Comparison of ENCODE assay signal across 1 cellular context in genomic region chr6:41214559-41215238, GRCh38.
TF ChIP-seq lines count a peak whose summit lies in the region.

No MANE protein-coding gene starts in this region.

TF ChIP-seq in WTC11, 78 proteins besides CTCF, POLR2A, EP300 and RAD21:
- TF ChIP-seq MAX (CRISPR knock-in tag; IDR thresholded peaks at IDR 0.05), result no peak
- TF ChIP-seq ZSCAN18 (CRISPR knock-in tag; IDR thresholded peaks at IDR 0.05), result no peak
- TF ChIP-seq KAT7 (CRISPR knock-in tag; IDR thresholded peaks at IDR 0.05; ENCODE audit: borderline replicate concordance), result no peak
- TF ChIP-seq, protein P1, sequence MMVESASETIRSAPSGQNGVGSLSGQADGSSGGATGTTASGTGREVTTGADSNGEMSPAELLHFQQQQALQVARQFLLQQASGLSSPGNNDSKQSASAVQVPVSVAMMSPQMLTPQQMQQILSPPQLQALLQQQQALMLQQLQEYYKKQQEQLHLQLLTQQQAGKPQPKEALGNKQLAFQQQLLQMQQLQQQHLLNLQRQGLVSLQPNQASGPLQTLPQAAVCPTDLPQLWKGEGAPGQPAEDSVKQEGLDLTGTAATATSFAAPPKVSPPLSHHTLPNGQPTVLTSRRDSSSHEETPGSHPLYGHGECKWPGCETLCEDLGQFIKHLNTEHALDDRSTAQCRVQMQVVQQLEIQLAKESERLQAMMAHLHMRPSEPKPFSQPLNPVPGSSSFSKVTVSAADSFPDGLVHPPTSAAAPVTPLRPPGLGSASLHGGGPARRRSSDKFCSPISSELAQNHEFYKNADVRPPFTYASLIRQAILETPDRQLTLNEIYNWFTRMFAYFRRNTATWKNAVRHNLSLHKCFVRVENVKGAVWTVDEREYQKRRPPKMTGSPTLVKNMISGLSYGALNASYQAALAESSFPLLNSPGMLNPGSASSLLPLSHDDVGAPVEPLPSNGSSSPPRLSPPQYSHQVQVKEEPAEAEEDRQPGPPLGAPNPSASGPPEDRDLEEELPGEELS (CRISPR knock-in tag; IDR thresholded peaks at IDR 0.05), result no peak
- no peak for TF ChIP-seq ZMAT4 (CRISPR knock-in tag; IDR thresholded peaks at IDR 0.05)
- TF ChIP-seq ZNF396 (CRISPR knock-in tag; IDR thresholded peaks at IDR 0.05; ENCODE audit: borderline replicate concordance), result no peak
- no peak for TF ChIP-seq GABPB1 (CRISPR knock-in tag; IDR thresholded peaks at IDR 0.05)
- no peak for TF ChIP-seq ZNF219 (CRISPR knock-in tag; IDR thresholded peaks at IDR 0.05; ENCODE audit: borderline replicate concordance)
